In the genomic region with DNA sequence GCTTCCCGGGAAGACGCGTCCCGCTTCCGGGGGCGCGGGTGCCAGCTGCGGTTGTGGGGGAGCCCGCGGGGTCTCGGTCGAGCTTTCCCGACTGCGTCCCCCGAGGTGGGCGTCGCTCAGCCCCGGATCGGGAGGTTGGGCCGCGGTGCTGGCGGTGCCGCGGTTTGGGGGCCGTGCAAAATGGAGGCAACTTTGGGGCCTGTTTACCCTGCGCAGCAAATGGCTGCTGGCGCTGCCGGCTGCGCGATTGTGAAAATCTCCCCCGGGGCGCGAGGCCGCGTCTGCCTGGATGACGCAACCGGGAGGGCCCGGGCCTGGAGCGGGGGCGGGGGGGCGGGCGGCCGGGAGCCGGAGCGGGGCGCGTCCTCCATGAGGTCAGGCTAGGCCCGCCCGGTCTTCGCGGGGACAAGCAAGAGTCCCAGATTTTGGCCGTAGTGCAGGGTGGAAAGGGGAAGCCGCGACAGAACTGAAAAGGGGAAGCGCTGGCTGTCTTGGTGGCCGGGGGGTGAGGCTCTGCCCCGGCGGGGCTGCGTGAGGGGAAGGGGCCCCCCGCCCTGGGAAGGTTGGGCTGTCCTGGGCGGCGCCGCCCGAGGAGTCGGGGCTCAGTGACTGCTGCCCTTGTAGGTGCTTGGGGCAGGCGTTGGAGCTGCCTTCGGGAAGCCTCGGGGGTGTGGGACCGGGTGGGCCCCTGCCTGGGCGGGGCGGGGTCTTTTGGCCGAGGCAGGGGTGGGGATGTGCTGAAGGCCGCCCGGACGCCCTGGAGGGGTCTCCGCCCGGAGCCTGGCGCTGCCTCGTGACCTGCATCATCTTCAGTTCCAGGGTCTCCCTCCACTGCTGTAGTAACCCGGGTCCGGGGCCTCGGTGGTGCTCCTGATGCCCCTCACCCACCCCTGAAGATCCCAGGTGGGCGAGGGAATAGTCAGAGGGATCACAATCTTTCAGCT, we compare ENCODE assay signal across 8 cellular contexts. TPM values are rescaled to one million over a fixed set of nuclear protein-coding genes. Genes with fewer than 3 reads are reported as not detected.
DNase-seq lines count a peak whose midpoint lies in the region; ATAC-seq and TF ChIP-seq lines count a peak whose summit lies in the region.

No MANE protein-coding gene starts in this region.

- H3K4me3 Mint-ChIP-seq in naive thymus-derived CD8-positive, alpha-beta T cell: peak overlapping the region; percentile 88 to 97 (median 90)

- peaks cover 0 to 2% (median 0%) of the 10 kb centered on the region in 9 donors for H3K9me3 Mint-ChIP-seq in naive thymus-derived CD8-positive, alpha-beta T cell

- H3K4me3 ChIP-seq in fibroblast of pulmonary artery (replicated peaks; ENCODE audit: low read depth, low read length): peak overlapping the region; percentile 97

- TF ChIP-seq POLR2A in Raji (IDR thresholded peaks at IDR 0.05; ENCODE audit: insufficient read depth, low read depth, low read length): 0 out of 2 replicates have a peak, but pooled peaks have one; percentile 29

- peak overlapping the region; percentile 92 for H3K27ac ChIP-seq in 22Rv1

- ATAC-seq in naive thymus-derived CD8-positive, alpha-beta T cell: peak; percentile 25 to 35
- no peak for ATAC-seq in HG02623 (IDR thresholded peaks at IDR 0.05; ENCODE audit: unreplicated experiment)

- peaks cover 18 to 55% (median 46%) of the 10 kb centered on the region in 4 donors for H3K4me1 Mint-ChIP-seq in naive thymus-derived CD8-positive, alpha-beta T cell

- peaks cover 0 to 31% (median 5%) of the 10 kb centered on the region in 3 donors for H3K36me3 Mint-ChIP-seq in naive thymus-derived CD8-positive, alpha-beta T cell

- peak overlapping the region; percentile 90 to 96 (median 94) for H3K27ac Mint-ChIP-seq in naive thymus-derived CD8-positive, alpha-beta T cell

- POLR2A ChIA-PET in naive thymus-derived CD8-positive, alpha-beta T cell (lab: Charles Lee): interaction anchor here (0.6 to 12.1 kb wide), 19 partner anchors 15 to 348 kb away, joined by 3 to 370 read pairs (median 5); a partner anchor contains a TSS

- DNase-seq in GM20000 (ENCODE audit: low spot score) (peak; percentile 89), activated gamma-delta T cell (lab: John Stamatoyannopoulos, UW) (peak; percentile 65), fibroblast of pulmonary artery (ENCODE audit: low read depth) (peak; percentile 89)
- peak; percentile 61 to 85 (median 68) for DNase-seq in naive thymus-derived CD8-positive, alpha-beta T cell
- DNase-seq in stimulated activated naive CD4-positive, alpha-beta T cell treated with Interleukin-2 at 50 U/mL for 16 hours (lab: John Stamatoyannopoulos, UW): peak; percentile 78

- TF ChIP-seq CTCF in 22Rv1 (IDR thresholded peaks at IDR 0.05): no peak
- no peak for TF ChIP-seq CTCF in GM20000 (IDR thresholded peaks at IDR 0.05; ENCODE audit: extremely low read depth, missing control alignments)
- no peak for TF ChIP-seq CTCF in fibroblast of pulmonary artery (IDR thresholded peaks at IDR 0.05; ENCODE audit: low read length, missing control alignments)

- no peaks in the 10 kb centered on the region for H3K27me3 Mint-ChIP-seq in naive thymus-derived CD8-positive, alpha-beta T cell

RNA-seq across cellular contexts. Expression of a gene that starts 11.1 kb away (rescaled TPM):
- total RNA-seq in naive thymus-derived CD8-positive, alpha-beta T cell: under 1 TPM; 0.14 to 0.23 TPM
- under 1 TPM in 1 of 3 donors, not detected in 2; 0.15 TPM for polyA plus RNA-seq in naive thymus-derived CD8-positive, alpha-beta T cell

RNA-seq across cellular contexts. Expression of a gene that starts 14.6 kb away (rescaled TPM):
- total RNA-seq in naive thymus-derived CD8-positive, alpha-beta T cell: under 1 TPM in 1 of 2 experiments, not detected in 1; 0.70 TPM
- 1 to 10 TPM in 1 of 3 donors, under 1 TPM in 2; 0.41 to 1.3 (median 0.59) TPM for polyA plus RNA-seq in naive thymus-derived CD8-positive, alpha-beta T cell

RNA-seq across cellular contexts. Expression of a gene that starts 21.7 kb away (rescaled TPM):
- total RNA-seq in naive thymus-derived CD8-positive, alpha-beta T cell: 10 to 100 TPM; 13.6 to 14.0 TPM
- polyA plus RNA-seq in naive thymus-derived CD8-positive, alpha-beta T cell: not detected

RNA-seq across cellular contexts. Expression of a gene that starts 34.2 kb away (rescaled TPM):
- 100 to 1,000 TPM; 149 to 162 TPM for total RNA-seq in naive thymus-derived CD8-positive, alpha-beta T cell
- polyA plus RNA-seq in naive thymus-derived CD8-positive, alpha-beta T cell: 10 to 100 TPM; 16.3 to 33.5 (median 26.0) TPM

RNA-seq across cellular contexts. Expression of a gene that starts 34.7 kb away (rescaled TPM):
- 10 to 100 TPM; 56.7 to 59.8 TPM for total RNA-seq in naive thymus-derived CD8-positive, alpha-beta T cell
- polyA plus RNA-seq in naive thymus-derived CD8-positive, alpha-beta T cell: 100 to 1,000 TPM in 2 of 3 donors, 10 to 100 TPM in 1; 85.2 to 106 (median 101) TPM
